Comparison of ENCODE assay signal across 8 cellular contexts in the genomic region with DNA sequence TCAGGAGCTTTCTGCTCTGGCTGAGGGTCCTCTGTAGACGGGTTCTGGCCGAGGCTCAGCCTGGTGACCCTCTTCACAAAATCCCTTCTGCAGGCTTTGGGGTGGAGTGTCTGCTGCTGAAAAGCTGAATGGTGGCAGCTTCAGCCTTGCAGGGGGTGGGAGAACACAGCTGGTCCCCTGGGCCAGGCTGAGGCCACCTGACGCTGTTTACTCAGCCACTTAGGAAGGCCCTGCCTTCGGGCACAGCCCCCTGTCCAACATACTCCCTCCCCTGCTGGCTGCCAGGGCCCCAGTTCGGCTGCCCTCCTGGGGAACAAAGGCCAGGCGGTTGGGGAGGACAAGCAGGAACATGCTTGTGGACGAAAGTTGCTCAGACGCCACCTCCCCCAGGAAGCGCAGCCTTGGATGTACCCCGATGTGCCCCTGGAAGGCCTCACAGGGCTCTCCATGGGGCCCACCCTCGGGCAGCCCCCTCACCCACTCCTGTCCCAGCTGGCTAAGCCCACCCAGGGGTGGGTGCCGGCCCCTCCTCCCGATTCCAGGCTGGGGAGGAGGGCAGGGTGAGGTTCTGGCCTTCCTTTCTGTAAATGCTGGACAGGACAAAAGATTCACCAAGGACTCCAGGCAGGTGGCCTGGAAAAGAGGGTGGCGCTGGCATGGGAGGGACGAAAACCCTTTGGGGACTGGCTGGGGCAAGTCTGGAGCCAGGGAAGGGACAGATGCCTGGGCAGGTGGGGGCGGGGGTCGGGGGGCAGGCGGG. TPM values are rescaled to one million over a fixed set of nuclear protein-coding genes. Genes with fewer than 3 reads are reported as not detected.
DNase-seq lines count a peak whose midpoint lies in the region; ATAC-seq and FAIRE-seq lines count a peak whose summit lies in the region.

A gene (minus strand): TSS at position 130 of the 760 bp plus-strand sequence. CDS start 271 bp downstream, outside the sequence.

- DNase-seq in DMS79 treated with DMSO at 0.1 percent for 48 hours (lab: John Stamatoyannopoulos, UW) (peak; percentile 81), NCI-H526 treated with DMSO at 0.1 percent for 48 hours (lab: John Stamatoyannopoulos, UW) (peak; percentile 64), frontal cortex (ENCODE audit: low spot score in 2 of 2) (peak; percentile 26 to 61), retina (peak; percentile 82), H4 (ENCODE audit: low spot score) (no peak), NCI-H1930 (lab: John Stamatoyannopoulos, UW) (no peak), AG08396 (ENCODE audit: low spot score) (no peak)

- no peak for ATAC-seq in HG03378 (IDR thresholded peaks at IDR 0.05; ENCODE audit: unreplicated experiment)

- FAIRE-seq in frontal cortex (lab: Jason Lieb, UNC) = no peak

RNA-seq across cellular contexts. Expression of the gene that starts here (rescaled TPM):
- 1.2 TPM for total RNA-seq in frontal cortex
- not detected in 2 replicates for total RNA-seq in H4 (2014; rRNA removed; shearing (Covaris generic))

Comparison
In these comparisons a context has a peak if more than half of its experiments do, and no peak if none do; other contexts are left out.
1. DNase-seq: peak in DMS79 treated with DMSO at 0.1 percent for 48 hours (single experiment), NCI-H526 treated with DMSO at 0.1 percent for 48 hours (single experiment), frontal cortex (2 of 2) and retina (single experiment); none in H4 (single experiment), NCI-H1930 (0 of 2) and AG08396 (single experiment).